ENCODE assay signal across 8 cellular contexts in genomic region chr19:1360818-1361461, GRCh38. TPM values are rescaled to one million over a fixed set of nuclear protein-coding genes. Genes with fewer than 3 reads are reported as not detected.
A peak's percentile ranks its signal among the peaks of the same experiment; 100 is the strongest.
DNase-seq lines count a peak whose midpoint lies in the region; TF ChIP-seq lines count a peak whose summit lies in the region.

No MANE protein-coding gene starts in this region.

- no peaks in the 10 kb centered on the region for H3K9me3 Mint-ChIP-seq in progenitor cell of endocrine pancreas (ENCODE audit: low read depth)

- peaks cover 5% of the 10 kb centered on the region for H3K4me1 Mint-ChIP-seq in progenitor cell of endocrine pancreas (ENCODE audit: low read depth)

- TF ChIP-seq CTCF in HEK293 (tag by site-specific recombination; IDR thresholded peaks at IDR 0.05), result peak; percentile 45; the same call in 1 of the 2 replicates
- TF ChIP-seq CTCF in right atrium auricular region (IDR thresholded peaks at IDR 0.05), result no peak
- TF ChIP-seq CTCF in progenitor cell of endocrine pancreas (IDR thresholded peaks at IDR 0.05; ENCODE audit: unreplicated experiment), result no peak

- no peaks in the 10 kb centered on the region for H3K9me3 ChIP-seq in HEK293 (ENCODE audit: control insufficient read depth, insufficient read depth, low read depth, low read length)
- no peaks in the 10 kb centered on the region for H3K9me3 ChIP-seq in right atrium auricular region

- peaks cover 21% of the 10 kb centered on the region for H3K36me3 Mint-ChIP-seq in progenitor cell of endocrine pancreas (ENCODE audit: insufficient read depth)

- H3K4me1 ChIP-seq in HEK293 (ENCODE audit: control insufficient read depth, insufficient read depth, low read length), result peaks cover 21% of the 10 kb centered on the region
- peaks cover 0 to 36% of the 10 kb centered on the region in 2 donors for H3K4me1 ChIP-seq in right atrium auricular region

- no peak for TF ChIP-seq POLR2A in erythroblast (IDR thresholded peaks at IDR 0.05; ENCODE audit: low read length)

- H3K27me3 Mint-ChIP-seq in progenitor cell of endocrine pancreas, result no peaks in the 10 kb centered on the region

- peaks cover 3 to 85% of the 10 kb centered on the region in 2 experiments for H3K36me3 ChIP-seq in HEK293 (ENCODE audit: control insufficient read depth in 2 of 2, insufficient read depth in 1 of 2, low read length in 2 of 2)
- peaks cover 63% of the 10 kb centered on the region for H3K36me3 ChIP-seq in right atrium auricular region

- H3K4me3 ChIP-seq in HEK293 (ENCODE audit: low read depth, low read length), result no peak overlapping the region
- H3K4me3 ChIP-seq in right atrium auricular region, result peak overlapping the region; percentile 7 to 22
- peak overlapping the region in 3 of 7 experiments; percentile 10 to 21 (median 17) for H3K4me3 ChIP-seq in skin epidermis

- peak; percentile 85 for DNase-seq in amniotic epithelial cell (ENCODE audit: low read depth)
- DNase-seq in right atrium auricular region (ENCODE audit: low spot score), result peak; percentile 70
- no peak for DNase-seq in OCI-M1 (lab: John Stamatoyannopoulos, UW)
- no peak for DNase-seq in erythroblast (lab: John Stamatoyannopoulos, UW)
- no peak for DNase-seq in progenitor cell of endocrine pancreas (ENCODE audit: low spot score, unreplicated experiment)
- DNase-seq in NCI-H524 (lab: John Stamatoyannopoulos, UW), result no peak

- CTCF ChIA-PET in HEK293 (lab: Yijun Ruan, JAX), result interaction anchor here (1.1 kb wide), 1 partner anchor 82 kb away, joined by 4 read pairs; no protein-coding TSS in a partner anchor

- H3K4me3 Mint-ChIP-seq in progenitor cell of endocrine pancreas (ENCODE audit: low read depth), result no peak overlapping the region

- POLR2A ChIA-PET in HEK293 (lab: Yijun Ruan, JAX), result interaction anchor here (0.8 to 1.2 kb wide), 2 partner anchors 22 to 92 kb away, joined by 3 read pairs; partner anchors contain the start of gene CIRBP

- H3K27ac ChIP-seq in HEK293 (ENCODE audit: extremely low read depth, low read depth, low read length), result peak overlapping the region; percentile 59; the same call in 1 of the 2 replicates
- H3K27ac ChIP-seq in right atrium auricular region, result peak overlapping the region; percentile 49 to 70
- H3K27ac ChIP-seq in skin epidermis, result peak overlapping the region in 20 of 21 experiments; percentile 14 to 83 (median 64)

- H3K27ac Mint-ChIP-seq in progenitor cell of endocrine pancreas, result no peak overlapping the region

- no peaks in the 10 kb centered on the region for H3K27me3 ChIP-seq in right atrium auricular region

TF ChIP-seq in HEK293, 187 proteins besides CTCF, POLR2A, EP300 and RAD21 (continues in another document):
- TF ChIP-seq ZNF37A (tag by site-specific recombination; IDR thresholded peaks at IDR 0.05) (no peak), MYNN (tag by site-specific recombination; IDR thresholded peaks at IDR 0.05; ENCODE audit: borderline replicate concordance) (no peak), ZNF391 (tag by site-specific recombination; IDR thresholded peaks at IDR 0.05; ENCODE audit: borderline replicate concordance, low read depth) (no peak), ZBTB11 (tag by site-specific recombination; conservative IDR thresholded peaks at IDR 0.05; ENCODE audit: low read depth) (no peak), ZNF133 (tag by site-specific recombination; IDR thresholded peaks at IDR 0.05) (no peak), GLI2 (tag by site-specific recombination; IDR thresholded peaks at IDR 0.05; ENCODE audit: borderline replicate concordance, low read depth) (no peak), ZNF76 (tag by site-specific recombination; IDR thresholded peaks at IDR 0.05; ENCODE audit: borderline replicate concordance, low read depth) (peak; percentile 43; the same call in 1 of the 2 replicates), ZEB2 (tag by site-specific recombination; IDR thresholded peaks at IDR 0.05) (peak; percentile 31; the same call in 1 of the 2 replicates), ZBTB21 (tag by site-specific recombination; IDR thresholded peaks at IDR 0.05) (no peak), ZNF623 (tag by site-specific recombination; IDR thresholded peaks at IDR 0.05) (no peak), KLF8 (tag by site-specific recombination; IDR thresholded peaks at IDR 0.05) (no peak), ZNF658 (tag by site-specific recombination; IDR thresholded peaks at IDR 0.05) (no peak), ZNF518A (tag by site-specific recombination; conservative IDR thresholded peaks at IDR 0.05; ENCODE audit: low read depth) (no peak), SETDB1 (IDR thresholded peaks at IDR 0.05; ENCODE audit: insufficient read length, low read length) (no peak), KLF9 (tag by site-specific recombination; IDR thresholded peaks at IDR 0.05; ENCODE audit: low read depth) (no peak), ZNF239 (tag by site-specific recombination; IDR thresholded peaks at IDR 0.05) (no peak), KLF16 (tag by site-specific recombination; IDR thresholded peaks at IDR 0.05) (peak; percentile 60; the same call in 1 of the 2 replicates), ZNF140 (tag by site-specific recombination; IDR thresholded peaks at IDR 0.05) (no peak), ZNF404 (tag by site-specific recombination; IDR thresholded peaks at IDR 0.05) (no peak), ZNF132 (tag by site-specific recombination; IDR thresholded peaks at IDR 0.05; ENCODE audit: borderline replicate concordance) (no peak), ZFHX2 (tag by site-specific recombination; conservative IDR thresholded peaks at IDR 0.05) (peak; percentile 93), ZNF169 (tag by site-specific recombination; IDR thresholded peaks at IDR 0.05) (no peak)

RNA-seq across cellular contexts. Expression of gene NDUFS7, which starts 22.8 kb away (rescaled TPM):
- 100 to 1,000 TPM; 234 to 326 TPM for total RNA-seq in right atrium auricular region
- total RNA-seq in progenitor cell of endocrine pancreas, result 56.8 and 62.4 TPM in 2 replicates

RNA-seq across cellular contexts. Expression of gene GAMT, which starts 40.4 kb away (rescaled TPM):
- total RNA-seq in right atrium auricular region, result 10 to 100 TPM; 45.8 to 92.5 TPM
- 47.0 and 48.5 TPM in 2 replicates for total RNA-seq in progenitor cell of endocrine pancreas

RNA-seq across cellular contexts. Expression of gene DAZAP1, which starts 46.4 kb away (rescaled TPM):
- total RNA-seq in right atrium auricular region (10 to 100 TPM; 32.6 to 47.5 TPM), progenitor cell of endocrine pancreas (131 and 136 TPM in 2 replicates)

Comparison
In these comparisons a context has a peak if more than half of its experiments do, and no peak if none do; other contexts are left out.
1. DNase-seq: peak in amniotic epithelial cell (single experiment) and right atrium auricular region (single experiment); none in OCI-M1 (single experiment), erythroblast (0 of 2), progenitor cell of endocrine pancreas (single experiment) and NCI-H524 (0 of 2).
2. Peak in every context shown above with its lines, with median percentiles within 50 percentile points of each other: H3K27ac ChIP-seq.